8 cellular contexts compared by ENCODE assay signal in the genomic region with DNA sequence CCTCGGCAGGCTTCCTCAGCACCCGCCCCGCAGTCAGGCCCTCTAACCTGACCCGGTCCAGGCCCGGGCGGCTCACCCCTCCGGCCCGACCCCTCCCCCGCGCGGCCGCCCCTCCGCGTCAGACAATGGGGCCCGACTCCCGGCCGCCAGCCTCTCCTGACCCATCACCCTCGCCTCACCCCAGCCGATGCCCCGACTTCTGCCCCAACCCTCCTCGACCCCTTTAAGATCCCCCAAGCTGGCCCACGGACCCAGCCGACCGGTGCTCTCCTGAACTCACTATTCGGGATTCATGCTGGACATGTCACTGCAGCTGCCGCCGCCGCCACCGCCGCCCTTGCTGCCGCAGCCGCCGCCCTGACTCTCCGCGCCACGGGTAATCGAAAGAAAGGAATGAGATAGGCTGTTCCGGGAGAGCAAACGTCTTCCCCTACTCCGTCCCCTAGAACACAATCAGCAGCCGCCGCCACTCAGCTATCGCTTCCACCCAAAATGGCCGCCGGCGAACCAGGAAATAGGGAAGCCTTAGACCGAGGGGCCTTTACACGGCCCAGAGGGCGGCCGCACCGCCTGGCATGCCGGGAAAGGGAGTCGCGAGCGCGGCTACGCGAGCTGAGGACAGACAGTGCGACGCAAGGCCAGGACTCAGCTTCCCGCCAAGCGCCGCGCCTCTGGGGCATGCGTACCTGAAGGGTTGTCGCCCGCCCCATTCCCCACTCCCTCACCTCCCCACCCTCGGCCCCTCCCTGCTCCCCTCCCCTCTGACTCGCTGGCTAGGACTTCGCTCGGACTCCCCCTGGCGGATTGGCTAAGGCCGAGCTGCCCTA. TPM values are rescaled to one million over a fixed set of nuclear protein-coding genes. Genes with fewer than 3 reads are reported as not detected.
DNase-seq lines count a peak whose midpoint lies in the region; ATAC-seq, FAIRE-seq and TF ChIP-seq lines count a peak whose summit lies in the region.

RAB1A (minus strand) TSS at position 494 of the 827 bp plus-strand sequence; CDS start at position 303, 191 bp downstream.

- H3K9ac ChIP-seq in HepG2 (ENCODE audit: insufficient read depth, low read depth, low read length) = peak within 1 kb of the TSS; percentile 100

- in situ Hi-C loops in HepG2 (cut with HindIII; ENCODE audit: extremely low pct_ligation_motif_present, low pct_unique_long_range_greater_than_20kb) = no loop called here

- peak; percentile 98 to 100 (median 98) for DNase-seq in CD4-positive, alpha-beta T cell
- DNase-seq in NCI-H774 (lab: John Stamatoyannopoulos, UW) (peak; percentile 99), dermis blood vessel endothelial cell (peak; percentile 100), HepG2 (ENCODE audit: low spot score) (peak; percentile 99)
- DNase-seq in activated CD4-positive, alpha-beta T cell treated with anti-CD3 and anti-CD28 coated beads, Interleukin-2, amount 50 U/mL, for 4 hours = peak; percentile 99 to 100
- peak; percentile 99 for DNase-seq in stimulated activated CD4-positive, alpha-beta T cell treated with anti-CD3 and anti-CD28 coated beads, Interleukin-4, amount 100 ng/mL, for 1 hour

- TF ChIP-seq RAD21 in HepG2 (CRISPR knock-in tag; IDR thresholded peaks at IDR 0.05) = no peak

- peak within 1 kb of the TSS; percentile 98 for H3K27ac Mint-ChIP-seq in CD4-positive, alpha-beta T cell

- peaks cover 23% of the 10 kb centered on the region for H3K36me3 Mint-ChIP-seq in CD4-positive, alpha-beta T cell (ENCODE audit: low read depth)

- peak; percentile 37 for TF ChIP-seq CTCF in CD4-positive, alpha-beta T cell (IDR thresholded peaks at IDR 0.05)
- peak; percentile 80 for TF ChIP-seq CTCF in HepG2 (CRISPR knock-in tag; IDR thresholded peaks at IDR 0.05)

- H4K20me1 ChIP-seq in HepG2 (ENCODE audit: insufficient read depth, low read length) = peaks cover 47% of the 10 kb centered on the region

- H3K4me1 Mint-ChIP-seq in CD4-positive, alpha-beta T cell (ENCODE audit: low read depth) = peaks cover 47% of the 10 kb centered on the region

- H3K9me3 Mint-ChIP-seq in CD4-positive, alpha-beta T cell = no peaks in the 10 kb centered on the region

- peaks cover 69% of the 10 kb centered on the region for H3K4me1 ChIP-seq in HepG2 (ENCODE audit: insufficient read depth, low read length)

- no peaks in the 10 kb centered on the region for H3K9me3 ChIP-seq in CD4-positive, alpha-beta T cell (ENCODE audit: control insufficient read depth, low read length)
- no peaks in the 10 kb centered on the region for H3K9me3 ChIP-seq in HepG2 (ENCODE audit: low read length)

- peak; percentile 82 for FAIRE-seq in HepG2 (lab: Jason Lieb, UNC)

- peak; percentile 88 to 93 for TF ChIP-seq POLR2A in HepG2 (IDR thresholded peaks at IDR 0.05; ENCODE audit: insufficient read depth in 1 of 2, low read depth in 2 of 2, low read length in 2 of 2)

- BruUV-seq in HepG2 (replicated peaks; lab: Mats Ljungman, UMichigan) = no TSS peak

- H2AFZ ChIP-seq in HepG2 (ENCODE audit: low read length) = no peak within 1 kb of the TSS

- H3K4me2 ChIP-seq in HepG2 (ENCODE audit: low read depth, low read length) = peak within 1 kb of the TSS; percentile 98

- intact Hi-C loops in CD4-positive, alpha-beta T cell (cut with DNase I, micrococcal nuclease) = loop anchor here (2.0 to 5.0 kb wide), 7 partner anchors 58 to 603 kb away; partner anchors contain the start of genes ACTR2 (in 1 of the 2) and CEP68 (in 1 of the 2)
- intact Hi-C loops in HepG2 (cut with micrococcal nuclease; ENCODE audit: unreplicated experiment) = loop anchor here (2.0 to 5.0 kb wide), 6 partner anchors 17 to 97 kb away; partner anchors contain the start of genes ACTR2 and CEP68

- H3K36me3 ChIP-seq in HepG2 (replicated peaks in 1 of 2; ENCODE audit: control insufficient read depth in 1 of 2, insufficient read depth in 2 of 2, low read length in 2 of 2) = no peaks in the 10 kb centered on the region; a peak in 1 of 5 replicates

- TF ChIP-seq EP300 in HepG2 (IDR thresholded peaks at IDR 0.05; ENCODE audit: low read depth in 2 of 2, low read length in 2 of 2) = no peak
- no peak for TF ChIP-seq EP300 in HepG2 (CRISPR knock-in tag; IDR thresholded peaks at IDR 0.05; ENCODE audit: borderline replicate concordance)

- ATAC-seq in CD4-positive, alpha-beta T cell (ENCODE audit: poor library complexity) = peak; percentile 89
- ATAC-seq in GM19397 (IDR thresholded peaks at IDR 0.05; ENCODE audit: unreplicated experiment) (peak; percentile 98), HG03571 (IDR thresholded peaks at IDR 0.05; ENCODE audit: unreplicated experiment) (peak; percentile 97), HepG2 (peak; percentile 98)

- H3K27me3 Mint-ChIP-seq in CD4-positive, alpha-beta T cell = no peaks in the 10 kb centered on the region

- POLR2A ChIA-PET in CD4-positive, alpha-beta T cell (lab: Charles Lee) = interaction anchor here (0.5 to 3.7 kb wide), 35 partner anchors 10 to 1541 kb away, joined by 3 to 119 read pairs (median 6); partner anchors contain the start of genes ACTR2, AFTPH, CEP68 and MDH1
- POLR2A ChIA-PET in HepG2 (lab: Yijun Ruan, JAX) = interaction anchor here (0.6 to 3.1 kb wide), 38 partner anchors 10 to 476 kb away, joined by 3 to 62 read pairs (median 5); partner anchors contain the start of genes ACTR2, CEP68, SERTAD2 and SPRED2

- H3K4me3 ChIP-seq in HepG2 (replicated peaks in 1 of 3; ENCODE audit: insufficient read depth in 1 of 3, low read depth in 2 of 3, low read length in 3 of 3) = peak within 1 kb of the TSS; percentile 89 to 98 (median 97)

- CTCF ChIA-PET in CD4-positive, alpha-beta T cell (lab: Charles Lee) = interaction anchor here (0.8 to 2.4 kb wide), 12 partner anchors 8 to 483 kb away, joined by 3 to 15 read pairs (median 4); partner anchors contain the start of genes ACTR2 and CEP68
- CTCF ChIA-PET in HepG2 (lab: Yijun Ruan, JAX; ENCODE audit: low intra/inter-chr PET ratio, low total read pairs) = interaction anchor here (0.6 kb wide), 1 partner anchor 40 kb away, joined by 3 read pairs; no protein-coding TSS in a partner anchor

- 1% methylated on average over 66 of the region's 73 CpGs for WGBS in HepG2 (ENCODE audit: low lambda C conversion rate)

- H3K79me2 ChIP-seq in HepG2 (ENCODE audit: insufficient read depth, low read length) = peaks cover 51% of the 10 kb centered on the region

- H3K27ac ChIP-seq in CD4-positive, alpha-beta T cell (ENCODE audit: low read depth, low read length) = peak within 1 kb of the TSS; percentile 95
- H3K27ac ChIP-seq in HepG2 (ENCODE audit: extremely low read length, insufficient read depth, low read length) = peak within 1 kb of the TSS; percentile 95

- H3K27me3 ChIP-seq in CD4-positive, alpha-beta T cell (ENCODE audit: control insufficient read depth, insufficient read depth, low read length) = no peaks in the 10 kb centered on the region
- peaks cover 0 to 4% of the 10 kb centered on the region in 2 experiments; a peak in 1 of 5 replicates for H3K27me3 ChIP-seq in HepG2 (ENCODE audit: control insufficient read depth in 1 of 2, insufficient read depth in 2 of 2, low read length in 2 of 2)

- H3K4me3 Mint-ChIP-seq in CD4-positive, alpha-beta T cell = peak within 1 kb of the TSS; percentile 100

TF ChIP-seq in HepG2, 621 proteins besides CTCF, POLR2A, EP300 and RAD21 (continues in another document):
- TF ChIP-seq CREM (IDR thresholded peaks at IDR 0.05) = peak; percentile 94
- no peak; the same call in 1 of the 2 replicates for TF ChIP-seq CREM (CRISPR knock-in tag; IDR thresholded peaks at IDR 0.05)
- TF ChIP-seq, protein P1, sequence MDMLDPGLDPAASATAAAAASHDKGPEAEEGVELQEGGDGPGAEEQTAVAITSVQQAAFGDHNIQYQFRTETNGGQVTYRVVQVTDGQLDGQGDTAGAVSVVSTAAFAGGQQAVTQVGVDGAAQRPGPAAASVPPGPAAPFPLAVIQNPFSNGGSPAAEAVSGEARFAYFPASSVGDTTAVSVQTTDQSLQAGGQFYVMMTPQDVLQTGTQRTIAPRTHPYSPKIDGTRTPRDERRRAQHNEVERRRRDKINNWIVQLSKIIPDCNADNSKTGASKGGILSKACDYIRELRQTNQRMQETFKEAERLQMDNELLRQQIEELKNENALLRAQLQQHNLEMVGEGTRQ (IDR thresholded peaks at IDR 0.05; ENCODE audit: low read depth, low read length) = no peak
- TF ChIP-seq, protein P1 (CRISPR knock-in tag; IDR thresholded peaks at IDR 0.05; ENCODE audit: borderline replicate concordance) = peak; percentile 33; the same call in 1 of the 2 replicates
- peak; percentile 92 for TF ChIP-seq ASH2L (IDR thresholded peaks at IDR 0.05; ENCODE audit: insufficient read length, low read depth, low read length)

RNA-seq across cellular contexts. Expression of gene RAB1A, which starts in this region (rescaled TPM):
- 10 to 100 TPM; 85.3 to 87.6 TPM for total RNA-seq in CD4-positive, alpha-beta T cell
- total RNA-seq in dermis blood vessel endothelial cell = 62.5 and 141 TPM in 2 replicates
- 206 and 311 TPM in 2 replicates for total RNA-seq in HepG2 (2016; rRNA removed; fragmentation: Illumina TruSeq; extraction: Trizol)
- total RNA-seq in HepG2 (2016; cell fraction: cytosol; rRNA removed; fragmentation: Illumina TruSeq; extraction: Trizol; ENCODE audit: low read depth) = 27.8 and 28.9 TPM in 2 replicates
- total RNA-seq in HepG2 (2016; cell fraction: insoluble cytoplasmic fraction; rRNA removed; fragmentation: Illumina TruSeq; extraction: Trizol) = 208 and 306 TPM in 2 replicates
- 98.9 and 106 TPM in 2 replicates for total RNA-seq in HepG2 (2016; cell fraction: membrane; rRNA removed; fragmentation: Illumina TruSeq; extraction: Trizol)
- 101 and 108 TPM in 2 replicates for total RNA-seq in HepG2 (2016; cell fraction: nucleus; rRNA removed; fragmentation: Illumina TruSeq; extraction: Trizol)
- 174 and 226 TPM in 2 replicates for polyA plus RNA-seq in HepG2 (2011; rRNA removed)
- 101 and 153 TPM in 2 replicates for polyA plus RNA-seq in HepG2 (2011; cell fraction: cytosol; rRNA removed)
- polyA plus RNA-seq in HepG2 (2011; cell fraction: nucleus; rRNA removed) = 26.7 and 44.5 TPM in 2 replicates
- polyA plus RNA-seq in HepG2 (2012) = 237 and 266 TPM in 2 replicates
- 46.4 and 51.5 TPM in 2 replicates for polyA plus RNA-seq in HepG2 (2016; cell fraction: cytosol; fragmentation: Illumina TruSeq; extraction: Trizol; ENCODE audit: low read depth)
- polyA plus RNA-seq in HepG2 (2016; cell fraction: insoluble cytoplasmic fraction; fragmentation: Illumina TruSeq; extraction: Trizol; ENCODE audit: low read depth) = 489 and 498 TPM in 2 replicates
- polyA plus RNA-seq in HepG2 (2016; cell fraction: membrane; fragmentation: Illumina TruSeq; extraction: Trizol; ENCODE audit: low read depth) = 122 and 126 TPM in 2 replicates
- 219 and 228 TPM in 2 replicates for polyA plus RNA-seq in HepG2 (2016; cell fraction: nucleus; fragmentation: Illumina TruSeq; extraction: Trizol; ENCODE audit: insufficient read depth, low read depth)
- polyA minus RNA-seq in HepG2 (2011; rRNA and poly(A)+ RNA removed; ENCODE audit: low replicate concordance) = 26.5 and 48.9 TPM in 2 replicates
- polyA minus RNA-seq in HepG2 (2011; cell fraction: cytosol; rRNA and poly(A)+ RNA removed) = 83.1 and 93.6 TPM in 2 replicates
- polyA minus RNA-seq in HepG2 (2011; cell fraction: nucleus; rRNA and poly(A)+ RNA removed) = 58.2 and 71.1 TPM in 2 replicates

Comparison
In these comparisons a context has a peak if more than half of its experiments do, and no peak if none do; other contexts are left out.
1. Peak in every context shown above with its lines: DNase-seq, ATAC-seq, H3K4me3 ChIP-seq and H3K27ac ChIP-seq.